18 cellular contexts compared by ENCODE assay signal in the genomic region with DNA sequence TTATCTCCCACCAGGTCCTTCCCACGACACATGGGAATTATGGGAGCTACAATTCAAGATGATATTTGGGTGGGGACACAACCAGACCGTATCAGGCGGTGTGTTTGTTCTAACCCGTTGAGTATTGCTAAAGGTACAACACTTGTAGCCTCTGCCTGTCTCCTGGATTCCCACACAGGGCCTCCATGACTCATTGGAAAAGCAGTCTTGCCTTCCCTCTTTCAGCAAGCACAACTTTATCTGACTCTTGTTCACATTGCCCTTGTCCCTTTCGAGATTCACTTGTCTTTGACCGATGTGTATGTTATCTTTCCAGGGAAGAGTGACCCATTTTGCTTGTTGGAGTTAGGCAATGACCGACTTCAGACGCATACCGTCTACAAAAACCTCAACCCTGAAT.
"Had no signal": no experiment of that assay in that cellular context is flagged by ENCODE, and none has a peak within 500 bp of the region (broad histone marks: within the 10 kb centered on the region; RNA-seq: fewer than 3 reads in every experiment).

No MANE protein-coding gene starts in this region.

- H3K27me3 Mint-ChIP-seq: activated naive CD4-positive, alpha-beta T cell treated with anti-CD3 and anti-CD28 coated beads, Interleukin-2, amount 50 U/mL, for 24 hours had no signal

- H3K4me3 Mint-ChIP-seq: activated naive CD4-positive, alpha-beta T cell treated with anti-CD3 and anti-CD28 coated beads, Interleukin-2, amount 50 U/mL, for 24 hours; endodermal cell; immature natural killer cell; nephron; T-helper 1 cell treated with Interleukin-12 subunit alpha and Interleukin-12 subunit beta and Interleukin-4 antibody, amounts not matched to agents 30 μg/mL and 1 μg/mL, for 36 hours had no signal

- H3K9me3 Mint-ChIP-seq: activated naive CD4-positive, alpha-beta T cell treated with anti-CD3 and anti-CD28 coated beads, Interleukin-2, amount 50 U/mL, for 24 hours; immature natural killer cell; nephron; T-helper 1 cell treated with Interleukin-12 subunit alpha and Interleukin-12 subunit beta and Interleukin-4 antibody, amounts not matched to agents 30 μg/mL and 1 μg/mL, for 36 hours had no signal

- H3K4me3 ChIP-seq: body of pancreas, prostate gland, suprapubic skin, upper lobe of left lung had no signal

- H3K27ac Mint-ChIP-seq: activated naive CD4-positive, alpha-beta T cell treated with anti-CD3 and anti-CD28 coated beads, Interleukin-2, amount 50 U/mL, for 24 hours; endodermal cell; nephron; T-helper 1 cell treated with Interleukin-12 subunit alpha and Interleukin-12 subunit beta and Interleukin-4 antibody, amounts not matched to agents 30 μg/mL and 1 μg/mL, for 36 hours had no signal

- DNase-seq: activated effector memory CD4-positive, alpha-beta T cell treated with Interleukin-2 at 50 U/mL for 16 hours; amniotic stem cell; body of pancreas; cerebellar nuclear complex; dermis blood vessel endothelial cell; endodermal cell; immature natural killer cell; occipital lobe; stimulated activated CD4-positive, alpha-beta T cell treated with anti-CD3 and anti-CD28 coated beads, Interleukin-2, amount 100 ng/mL, for 24 hours; stimulated activated naive CD8-positive, alpha-beta T cell treated with anti-CD3 and anti-CD28 coated beads, Interleukin-15, Interleukin-2, amounts not matched to agents 100 U/mL and 50 U/mL, for 24 hours; upper lobe of left lung had no signal

- H3K9me3 ChIP-seq: prostate gland, suprapubic skin, upper lobe of left lung had no signal

- ATAC-seq: activated CD4-positive, CD25-positive, alpha-beta regulatory T cell treated with anti-CD3 and anti-CD28 coated beads, Interleukin-2, amount 50 U/mL, for 24 hours; body of pancreas; sciatic nerve; stimulated activated naive CD8-positive, alpha-beta T cell treated with anti-CD3 and anti-CD28 coated beads, Interleukin-15, Interleukin-2, amounts not matched to agents 100 U/mL and 50 U/mL, for 24 hours had no signal
